Comparison of ENCODE assay signal across 22 cellular contexts in the genomic region with DNA sequence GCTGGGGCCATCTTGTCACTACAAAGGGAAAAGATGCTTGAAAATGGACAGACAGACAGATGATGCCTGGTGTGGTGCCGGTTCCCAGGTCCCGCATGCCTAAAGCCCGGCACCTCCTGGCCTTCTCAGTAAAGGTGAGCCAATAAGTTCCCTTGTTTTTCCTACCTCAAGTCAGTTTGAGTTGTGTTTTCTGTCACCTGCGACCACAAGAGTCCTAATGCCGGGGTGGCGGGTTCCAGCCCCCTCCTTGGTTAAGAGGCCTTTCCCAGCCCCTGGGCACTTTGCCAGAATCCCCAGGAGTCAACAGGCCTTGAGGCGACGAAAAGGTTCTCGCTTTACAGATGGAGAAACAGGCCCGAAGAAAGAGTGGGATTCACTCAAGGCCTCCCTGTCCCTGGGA.
A peak's percentile ranks its signal among the peaks of the same experiment; 100 is the strongest.
DNase-seq lines count a peak whose midpoint lies in the region; ATAC-seq and TF ChIP-seq lines count a peak whose summit lies in the region.
"Had no signal": no experiment of that assay in that cellular context is flagged by ENCODE, and none has a peak within 500 bp of the region (broad histone marks: within the 10 kb centered on the region; RNA-seq: fewer than 3 reads in every experiment).

No MANE protein-coding gene starts in this region.

- H3K36me3 ChIP-seq in parathyroid adenoma (ENCODE audit: control insufficient read depth, insufficient read depth, low read length), result no peaks in the 10 kb centered on the region
- H3K36me3 ChIP-seq: BE2C had no signal

- no peaks in the 10 kb centered on the region for H3K9me3 ChIP-seq in parathyroid adenoma (ENCODE audit: control insufficient read depth, low read length)
- H3K9me3 ChIP-seq: BE2C had no signal

- H3K79me2 ChIP-seq in parathyroid adenoma, result no peaks in the 10 kb centered on the region

- H3K27me3 ChIP-seq in parathyroid adenoma (ENCODE audit: control insufficient read depth, insufficient read depth, low read length), result no peaks in the 10 kb centered on the region
- H3K27me3 ChIP-seq: BE2C had no signal

- H3K4me3 ChIP-seq in parathyroid adenoma (ENCODE audit: low read depth, low read length), result no peak overlapping the region

- peak overlapping the region; percentile 3 for H2AFZ ChIP-seq in parathyroid adenoma

- H3K4me1 ChIP-seq in parathyroid adenoma, result peaks cover 31% of the 10 kb centered on the region

- no peak for ATAC-seq in GM18498 (IDR thresholded peaks at IDR 0.05; ENCODE audit: unreplicated experiment)

- peak overlapping the region; percentile 93 for H3K27ac ChIP-seq in parathyroid adenoma

- TF ChIP-seq EP300 in Ishikawa (IDR thresholded peaks at IDR 0.05; ENCODE audit: borderline replicate concordance), result no peak

- no peak for TF ChIP-seq RAD21 in Ishikawa (IDR thresholded peaks at IDR 0.05; ENCODE audit: low read depth)

- no peak overlapping the region for H3K4me2 ChIP-seq in parathyroid adenoma (ENCODE audit: low read length)

- no peak for TF ChIP-seq CTCF in parathyroid adenoma (IDR thresholded peaks at IDR 0.05)

- DNase-seq in NCI-H345 (lab: John Stamatoyannopoulos, UW) (peak; percentile 17), NCI-H345 treated with DMSO at 0.1 percent for 48 hours (lab: John Stamatoyannopoulos, UW; ENCODE audit: unreplicated experiment) (no peak), NCI-H510A treated with DMSO at 0.1 percent for 48 hours (lab: John Stamatoyannopoulos, UW) (peak; percentile 13), 8988T (no peak)
- no peak for DNase-seq in activated effector memory CD4-positive, alpha-beta T cell treated with anti-CD3 and anti-CD28 coated beads, Interleukin-2, amount 50 U/mL, for 16 hours
- DNase-seq: BE2C, COR-L47, DMS 273 treated with DMSO at 0.1 percent for 48 hours, H9, HFFc6, KBM-7, MM.1S, NCI-H1048, NCI-H1436 treated with DMSO at 0.1 percent for 48 hours, NCI-H2029 treated with DMSO at 0.1 percent for 48 hours, NCI-H2227 treated with DMSO at 0.1 percent for 48 hours, NCI-H526 treated with DMSO at 0.1 percent for 48 hours, OCI-M1, T-helper 2 cell had no signal

- no peak overlapping the region for H3K9ac ChIP-seq in parathyroid adenoma

TF ChIP-seq in Ishikawa, 13 proteins besides CTCF, POLR2A, EP300 and RAD21:
- TF ChIP-seq NFIC (IDR thresholded peaks at IDR 0.05), result 0 out of 2 replicates have a peak, but pooled peaks have one; percentile 28
- no peak for TF ChIP-seq MAX (IDR thresholded peaks at IDR 0.05)

Comparison
In these comparisons a context has a peak if more than half of its experiments do, and no peak if none do; other contexts are left out.
1. DNase-seq: peak in NCI-H345 (single experiment) and NCI-H510A treated with DMSO at 0.1 percent for 48 hours (single experiment); none in NCI-H345 treated with DMSO at 0.1 percent for 48 hours (single experiment), activated effector memory CD4-positive, alpha-beta T cell treated with anti-CD3 and anti-CD28 coated beads, Interleukin-2, amount 50 U/mL, for 16 hours (single experiment) and 8988T (single experiment).